ENCODE assay signal across 34 cellular contexts in the genomic region with DNA sequence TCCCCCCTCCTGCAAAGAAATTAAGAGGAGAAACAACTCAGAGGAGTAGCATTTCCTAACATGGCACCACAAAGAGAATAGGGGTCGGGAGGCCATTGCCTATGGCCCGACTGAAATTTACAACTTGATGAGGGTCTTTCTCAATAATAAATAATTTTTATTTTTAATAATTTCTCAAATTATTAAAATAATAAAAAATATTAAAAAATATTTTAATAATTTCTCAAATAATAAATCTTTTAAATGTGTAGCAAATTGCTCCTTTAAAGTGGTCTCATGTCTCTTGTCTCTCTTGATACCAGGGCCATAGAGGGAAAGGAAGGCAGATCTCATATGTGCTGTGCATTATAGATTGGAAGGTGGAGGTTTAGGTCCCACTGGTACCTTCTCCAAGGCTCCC.
"Had no signal": no experiment of that assay in that cellular context is flagged by ENCODE, and none has a peak within 500 bp of the region (broad histone marks: within the 10 kb centered on the region; RNA-seq: fewer than 3 reads in every experiment).

No MANE protein-coding gene starts in this region.

- H3K36me3 ChIP-seq: adrenal gland, brain microvascular endothelial cell, breast epithelium had no signal

- ATAC-seq: activated CD4-positive, alpha-beta T cell treated with anti-CD3 and anti-CD28 coated beads for 36 hours; activated CD4-positive, CD25-positive, alpha-beta regulatory T cell treated with anti-CD3 and anti-CD28 coated beads, Interleukin-2, amount 50 U/mL, for 24 hours; activated CD8-positive, alpha-beta T cell treated with anti-CD3 and anti-CD28 coated beads for 36 hours; activated naive CD4-positive, alpha-beta T cell treated with anti-CD3 and anti-CD28 coated beads, Interleukin-2, amount 50 U/mL, for 72 hours; activated T-cell treated with anti-CD3 and anti-CD28 coated beads, Interleukin-2, amount 50 U/mL, for 4 hours; activated T-cell treated with anti-CD3 and anti-CD28 coated beads, Interleukin-2, amount 50 U/mL, for 72 hours; activated T-helper 17 cell treated with anti-CD3 and anti-CD28 coated beads, Interleukin-2, amount 50 U/mL, for 72 hours; body of pancreas; T-cell had no signal

- H3K9me3 Mint-ChIP-seq: activated CD4-positive, alpha-beta memory T cell treated with anti-CD3 and anti-CD28 coated beads for 36 hours; activated CD4-positive, alpha-beta T cell treated with anti-CD3 and anti-CD28 coated beads, Interleukin-2, amount 10 ng/mL, durations not matched to agents 7 days and 5 days; activated CD8-positive, alpha-beta T cell treated with anti-CD3 and anti-CD28 coated beads for 36 hours; activated naive CD4-positive, alpha-beta T cell treated with anti-CD3 and anti-CD28 coated beads for 36 hours; activated naive CD4-positive, alpha-beta T cell treated with anti-CD3 and anti-CD28 coated beads, Interleukin-2, amount 50 U/mL, for 72 hours; activated naive CD8-positive, alpha-beta T cell treated with anti-CD3 and anti-CD28 coated beads for 36 hours; activated T-cell treated with anti-CD3 and anti-CD28 coated beads, Interleukin-2, amount 50 U/mL, for 4 hours; activated T-cell treated with anti-CD3 and anti-CD28 coated beads, Interleukin-2, amount 50 U/mL, for 72 hours; activated T-helper 1 cell treated with anti-CD3 and anti-CD28 coated beads, Interleukin-12 subunit alpha, Interleukin-12 subunit beta, Interleukin-2, Interleukin-4 antibody, amounts not matched to agents 30 ng/mL and 10 ng/mL and 1 ng/mL, durations not matched to agents 14 hours and 24 hours and 36 hours; activated T-helper 17 cell treated with anti-CD3 and anti-CD28 coated beads, Interleukin-2, amount 50 U/mL, for 72 hours; T-cell; T-helper 2 cell treated with Interferon-gamma antibody and Interleukin-4, amounts not matched to agents 5 μg/mL and 100 μg/mL, for 36 hours had no signal

- DNase-seq: activated CD4-positive, alpha-beta memory T cell treated with anti-CD3 and anti-CD28 coated beads for 36 hours; activated CD4-positive, alpha-beta T cell treated with anti-CD3 and anti-CD28 coated beads for 1 hour; activated CD4-positive, alpha-beta T cell treated with anti-CD3 and anti-CD28 coated beads for 36 hours; activated CD4-positive, alpha-beta T cell treated with anti-CD3 and anti-CD28 coated beads for 48 hours; activated CD4-positive, alpha-beta T cell treated with anti-CD3 and anti-CD28 coated beads, Interleukin-2, amount 10 ng/mL, durations not matched to agents 7 days and 5 days; activated CD4-positive, CD25-positive, alpha-beta regulatory T cell; activated CD8-positive, alpha-beta memory T cell treated with anti-CD3 and anti-CD28 coated beads, Interleukin-2, amount 50 U/mL, for 4 hours; activated CD8-positive, alpha-beta T cell treated with anti-CD3 and anti-CD28 coated beads for 36 hours; activated effector memory CD4-positive, alpha-beta T cell treated with anti-CD3 and anti-CD28 coated beads, Interleukin-2, amount 50 U/mL, for 16 hours; activated gamma-delta T cell treated with Interleukin-2 at 50 U/mL for 16 hours; activated naive CD4-positive, alpha-beta T cell; activated naive CD4-positive, alpha-beta T cell treated with anti-CD3 and anti-CD28 coated beads for 36 hours; activated naive CD4-positive, alpha-beta T cell treated with anti-CD3 and anti-CD28 coated beads, Interleukin-2, amount 50 U/mL, for 16 hours; activated naive CD8-positive, alpha-beta T cell treated with anti-CD3 and anti-CD28 coated beads for 36 hours; activated T-cell treated with anti-CD3 and anti-CD28 coated beads for 4 hours; activated T-cell treated with anti-CD3 and anti-CD28 coated beads, Interleukin-2, amount 50 U/mL, for 1 hour; activated T-cell treated with anti-CD3 and anti-CD28 coated beads, Interleukin-2, amount 50 U/mL, for 4 hours; activated T-cell treated with anti-CD3 and anti-CD28 coated beads, Interleukin-2, amount 50 U/mL, for 72 hours; adrenal gland; amniotic stem cell; aorta; body of pancreas; brain microvascular endothelial cell; central memory CD4-positive, alpha-beta T cell; T-cell; T-helper 9 cell had no signal

- H3K27me3 ChIP-seq: adrenal gland, body of pancreas, brain microvascular endothelial cell had no signal

- H3K4me1 Mint-ChIP-seq: activated CD4-positive, alpha-beta T cell treated with anti-CD3 and anti-CD28 coated beads for 36 hours; activated CD4-positive, alpha-beta T cell treated with anti-CD3 and anti-CD28 coated beads, Interleukin-2, amount 10 ng/mL, durations not matched to agents 7 days and 5 days; activated naive CD8-positive, alpha-beta T cell treated with anti-CD3 and anti-CD28 coated beads for 36 hours; T-cell had no signal

- H3K4me3 Mint-ChIP-seq: activated CD4-positive, alpha-beta memory T cell treated with anti-CD3 and anti-CD28 coated beads for 36 hours; activated CD4-positive, alpha-beta T cell treated with anti-CD3 and anti-CD28 coated beads for 36 hours; activated CD4-positive, alpha-beta T cell treated with anti-CD3 and anti-CD28 coated beads, Interleukin-2, amount 10 ng/mL, durations not matched to agents 7 days and 5 days; activated CD8-positive, alpha-beta T cell treated with anti-CD3 and anti-CD28 coated beads for 36 hours; activated naive CD4-positive, alpha-beta T cell treated with anti-CD3 and anti-CD28 coated beads for 36 hours; activated naive CD8-positive, alpha-beta T cell treated with anti-CD3 and anti-CD28 coated beads for 36 hours; activated T-cell treated with anti-CD3 and anti-CD28 coated beads, Interleukin-2, amount 50 U/mL, for 4 hours; activated T-cell treated with anti-CD3 and anti-CD28 coated beads, Interleukin-2, amount 50 U/mL, for 72 hours; activated T-helper 1 cell treated with anti-CD3 and anti-CD28 coated beads, Interleukin-12 subunit alpha, Interleukin-12 subunit beta, Interleukin-2, Interleukin-4 antibody, amounts not matched to agents 30 ng/mL and 10 ng/mL and 1 ng/mL, durations not matched to agents 14 hours and 24 hours and 36 hours; activated T-helper 17 cell treated with anti-CD3 and anti-CD28 coated beads, Interleukin-2, amount 50 U/mL, for 72 hours; T-cell; T-helper 2 cell treated with Interferon-gamma antibody and Interleukin-4, amounts not matched to agents 5 μg/mL and 100 μg/mL, for 36 hours had no signal

- H3K4me3 ChIP-seq: adrenal gland, body of pancreas, breast epithelium had no signal

- H3K27me3 Mint-ChIP-seq: activated CD4-positive, alpha-beta memory T cell treated with anti-CD3 and anti-CD28 coated beads for 36 hours; activated CD4-positive, alpha-beta T cell treated with anti-CD3 and anti-CD28 coated beads for 36 hours; activated CD4-positive, alpha-beta T cell treated with anti-CD3 and anti-CD28 coated beads, Interleukin-2, amount 10 ng/mL, durations not matched to agents 7 days and 5 days; activated CD8-positive, alpha-beta T cell treated with anti-CD3 and anti-CD28 coated beads for 36 hours; activated naive CD8-positive, alpha-beta T cell treated with anti-CD3 and anti-CD28 coated beads for 36 hours; activated T-helper 17 cell treated with anti-CD3 and anti-CD28 coated beads, Interleukin-2, amount 50 U/mL, for 72 hours had no signal

- H3K27ac ChIP-seq: adrenal gland, body of pancreas, brain microvascular endothelial cell, breast epithelium, VCaP had no signal

- FAIRE-seq: TTC549 had no signal

- H3K4me1 ChIP-seq: adrenal gland, body of pancreas, breast epithelium had no signal

- H3K27ac Mint-ChIP-seq: activated CD4-positive, alpha-beta memory T cell treated with anti-CD3 and anti-CD28 coated beads for 36 hours; activated CD4-positive, alpha-beta T cell treated with anti-CD3 and anti-CD28 coated beads for 36 hours; activated CD8-positive, alpha-beta T cell treated with anti-CD3 and anti-CD28 coated beads for 36 hours; activated naive CD4-positive, alpha-beta T cell treated with anti-CD3 and anti-CD28 coated beads for 36 hours; activated naive CD4-positive, alpha-beta T cell treated with anti-CD3 and anti-CD28 coated beads, Interleukin-2, amount 50 U/mL, for 72 hours; activated naive CD8-positive, alpha-beta T cell treated with anti-CD3 and anti-CD28 coated beads for 36 hours; activated T-cell treated with anti-CD3 and anti-CD28 coated beads, Interleukin-2, amount 50 U/mL, for 72 hours; activated T-helper 1 cell treated with anti-CD3 and anti-CD28 coated beads, Interleukin-12 subunit alpha, Interleukin-12 subunit beta, Interleukin-2, Interleukin-4 antibody, amounts not matched to agents 30 ng/mL and 10 ng/mL and 1 ng/mL, durations not matched to agents 14 hours and 24 hours and 36 hours; activated T-helper 17 cell treated with anti-CD3 and anti-CD28 coated beads, Interleukin-2, amount 50 U/mL, for 72 hours; T-cell; T-helper 2 cell treated with Interferon-gamma antibody and Interleukin-4, amounts not matched to agents 5 μg/mL and 100 μg/mL, for 36 hours had no signal

- H3K36me3 Mint-ChIP-seq: activated naive CD4-positive, alpha-beta T cell treated with anti-CD3 and anti-CD28 coated beads, Interleukin-2, amount 50 U/mL, for 72 hours; activated naive CD8-positive, alpha-beta T cell treated with anti-CD3 and anti-CD28 coated beads for 36 hours had no signal

- H3K9me3 ChIP-seq: adrenal gland, body of pancreas, breast epithelium had no signal
